ENCODE assay signal across 8 cellular contexts in the genomic region with DNA sequence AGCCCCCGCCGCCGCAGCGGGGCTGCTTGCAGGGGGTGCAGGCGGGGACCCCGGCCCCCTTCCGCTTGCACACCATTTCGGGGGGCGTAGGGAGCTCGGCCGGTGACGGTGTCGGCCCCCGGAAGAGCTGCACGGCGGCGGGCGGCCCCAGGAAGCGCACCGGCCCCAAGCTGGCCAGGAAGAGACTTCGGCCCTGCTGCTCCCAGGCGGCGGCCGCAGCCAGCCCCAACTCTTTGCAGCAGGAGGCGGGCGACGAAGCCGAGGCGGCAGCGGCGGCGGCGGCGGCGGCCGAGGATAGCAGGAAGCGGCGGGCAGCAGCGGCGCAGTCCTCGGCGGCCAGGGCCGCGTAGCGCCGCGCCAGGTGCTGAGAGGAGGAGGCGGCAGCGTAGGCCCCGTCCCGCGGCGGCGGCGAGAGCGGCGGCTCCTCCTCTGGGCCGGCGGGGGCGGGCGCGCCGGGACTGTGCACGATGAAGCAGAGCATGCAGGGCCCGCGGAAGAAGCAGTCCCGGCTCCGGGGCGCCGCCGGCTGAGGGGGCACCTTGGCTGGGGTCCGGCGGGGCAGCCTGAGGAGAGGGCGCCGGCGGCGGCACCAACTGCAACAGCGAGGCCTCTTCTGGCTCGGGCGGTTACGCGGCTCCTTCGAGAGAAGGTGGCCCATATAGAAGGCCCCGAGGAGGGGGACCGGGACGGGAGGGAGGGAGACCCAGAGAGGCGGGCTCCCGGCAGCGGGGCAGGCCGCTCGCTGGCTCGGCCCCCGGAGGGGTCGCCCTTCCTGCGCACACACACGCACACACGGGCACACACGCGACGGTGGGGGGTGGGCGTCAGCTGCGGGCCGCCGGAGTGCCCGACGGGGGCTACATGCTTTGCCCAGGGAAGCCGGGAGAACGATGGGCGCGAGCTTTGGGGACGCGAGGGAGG.
DNase-seq lines count a peak whose midpoint lies in the region; ATAC-seq and TF ChIP-seq lines count a peak whose summit lies in the region.

No MANE protein-coding gene starts in this region.

- no peak for TF ChIP-seq POLR2A in erythroblast (IDR thresholded peaks at IDR 0.05; ENCODE audit: low read length)

- no peaks in the 10 kb centered on the region for H3K36me3 ChIP-seq in muscle layer of colon (ENCODE audit: insufficient read depth, low read length)

- no peaks in the 10 kb centered on the region for H3K27me3 ChIP-seq in muscle layer of colon (ENCODE audit: control insufficient read depth in 1 of 2, insufficient read depth in 2 of 2, low read length in 2 of 2)

- peak overlapping the region; percentile 98 for H3K27ac ChIP-seq in muscle layer of colon (ENCODE audit: low read depth, low read length)

- H3K4me1 ChIP-seq in muscle layer of colon (ENCODE audit: insufficient read depth, low read length), result peaks cover 19% of the 10 kb centered on the region

- H3K9me3 ChIP-seq in muscle layer of colon (ENCODE audit: low read length), result peaks cover under 1% of the 10 kb centered on the region

- ATAC-seq in GM18519 (IDR thresholded peaks at IDR 0.05; ENCODE audit: low FRiP score, unreplicated experiment) (peak; percentile 33), HG03045 (IDR thresholded peaks at IDR 0.05; ENCODE audit: unreplicated experiment) (peak; percentile 55)

- peak overlapping the region; percentile 54 to 88 for H3K4me3 ChIP-seq in muscle layer of colon (ENCODE audit: low read depth in 1 of 2, low read length in 2 of 2)

- H3K9ac ChIP-seq in muscle layer of colon (ENCODE audit: low read length), result peak overlapping the region; percentile 59

- DNase-seq in AG08396 (ENCODE audit: low spot score), result peak; percentile 79
- peak; percentile 35 for DNase-seq in NCI-H774 (lab: John Stamatoyannopoulos, UW)
- DNase-seq in activated T-cell treated with anti-CD3 and anti-CD28 coated beads for 4 hours, result peak; percentile 67
- peak; percentile 82 to 88 for DNase-seq in erythroblast (lab: John Stamatoyannopoulos, UW)
- DNase-seq in stimulated activated CD8-positive, alpha-beta memory T cell treated with anti-CD3 and anti-CD28 coated beads, Interleukin-7, amount 100 ng/mL, for 1 hour (ENCODE audit: low read depth in 2 of 2), result peak; percentile 55 to 61

Comparison
In these comparisons a context has a peak if more than half of its experiments do, and no peak if none do; other contexts are left out.
1. Peak in every context shown above with its lines: DNase-seq, ATAC-seq, H3K4me3 ChIP-seq and H3K27ac ChIP-seq.
2. DNase-seq: peak in every context shown above with its lines; median percentile 85 in erythroblast; 79 in AG08396; 67 in activated T-cell treated with anti-CD3 and anti-CD28 coated beads for 4 hours; 58 in stimulated activated CD8-positive, alpha-beta memory T cell treated with anti-CD3 and anti-CD28 coated beads, Interleukin-7, amount 100 ng/mL, for 1 hour; 35 in NCI-H774.